Comparison of ENCODE assay signal across 8 cellular contexts in the genomic region with DNA sequence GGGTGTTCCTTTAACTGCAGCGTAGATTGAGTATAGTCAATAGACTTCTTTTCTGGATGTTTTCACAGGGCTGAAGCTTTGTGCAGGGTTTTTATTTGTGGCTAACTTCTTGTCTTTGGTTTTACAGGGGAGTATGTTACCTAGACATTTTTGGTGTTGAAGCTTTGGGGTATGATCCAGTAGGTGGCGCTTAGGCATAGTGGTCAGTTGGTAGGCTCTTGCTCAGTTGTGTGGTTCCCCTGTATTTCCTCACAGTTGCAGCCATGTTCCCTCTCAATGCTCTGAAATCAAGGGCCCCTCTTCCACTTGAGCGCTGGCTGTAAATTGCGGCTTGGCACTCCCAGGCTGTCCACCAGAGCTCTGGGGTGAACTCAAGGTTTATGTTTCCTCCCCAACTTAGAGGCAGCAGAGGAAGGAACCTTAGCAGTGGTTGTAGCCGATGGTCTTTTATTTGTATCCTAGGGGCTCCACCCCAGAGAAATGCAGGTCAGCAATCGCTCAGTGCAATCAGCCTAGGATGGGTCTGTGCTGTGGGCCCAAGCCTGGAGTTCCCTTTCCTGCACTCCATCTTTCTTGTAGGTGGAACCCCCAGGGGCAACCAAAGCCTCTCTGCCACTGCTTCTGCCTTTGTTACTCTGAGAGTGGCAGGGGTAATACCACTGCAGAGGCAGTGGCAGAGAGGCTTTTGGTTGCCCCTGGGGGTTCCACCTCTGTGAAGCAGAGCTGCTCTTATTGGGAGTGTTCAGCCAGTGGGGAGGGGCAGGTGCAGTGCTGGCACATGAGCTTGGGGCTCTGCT. TPM values are rescaled to one million over a fixed set of nuclear protein-coding genes. Genes with fewer than 3 reads are reported as not detected.
DNase-seq lines count a peak whose midpoint lies in the region; ATAC-seq and TF ChIP-seq lines count a peak whose summit lies in the region.

No MANE protein-coding gene starts in this region.

- no peak overlapping the region for H3K4me3 ChIP-seq in MG63

- H3K36me3 Mint-ChIP-seq in progenitor cell of endocrine pancreas (ENCODE audit: insufficient read depth): no peaks in the 10 kb centered on the region

- no peak overlapping the region for H3K4me3 Mint-ChIP-seq in progenitor cell of endocrine pancreas (ENCODE audit: low read depth)

- DNase-seq in SIG-M5 treated with dmso at 0.1 percent for 504 hours (lab: John Stamatoyannopoulos, UW; ENCODE audit: unreplicated experiment) (peak; percentile 71), SIG-M5 (lab: John Stamatoyannopoulos, UW) (no peak), MG63 (peak; percentile 31), foreskin keratinocyte (peak; percentile 37 to 78), progenitor cell of endocrine pancreas (ENCODE audit: low spot score, unreplicated experiment) (no peak), amniotic stem cell (lab: John Stamatoyannopoulos, UW) (no peak)
- DNase-seq in activated CD4-positive, alpha-beta T cell treated with anti-CD3 and anti-CD28 coated beads, Interleukin-2, amount 50 U/mL, for 1 hour: peak; percentile 22

- ATAC-seq in GM21825 (IDR thresholded peaks at IDR 0.05; ENCODE audit: unreplicated experiment) (peak; percentile 64), foreskin keratinocyte (peak; percentile 14)

- no peaks in the 10 kb centered on the region for H3K36me3 ChIP-seq in MG63

- peak overlapping the region; percentile 50 for H3K27ac ChIP-seq in foreskin keratinocyte

- no peak overlapping the region for H3K27ac Mint-ChIP-seq in progenitor cell of endocrine pancreas

- no peaks in the 10 kb centered on the region for H3K27me3 Mint-ChIP-seq in progenitor cell of endocrine pancreas

- peaks cover 3% of the 10 kb centered on the region; the same call in 1 of the 2 replicates for H3K9me3 ChIP-seq in MG63

- H3K4me1 ChIP-seq in foreskin keratinocyte: peaks cover 10% of the 10 kb centered on the region

- H3K4me1 Mint-ChIP-seq in progenitor cell of endocrine pancreas (ENCODE audit: low read depth): no peaks in the 10 kb centered on the region

- H3K9me3 Mint-ChIP-seq in progenitor cell of endocrine pancreas (ENCODE audit: low read depth): peaks cover 15% of the 10 kb centered on the region

- no peaks in the 10 kb centered on the region for H3K27me3 ChIP-seq in MG63
- no peaks in the 10 kb centered on the region for H3K27me3 ChIP-seq in foreskin keratinocyte

- TF ChIP-seq CTCF in foreskin keratinocyte (conservative IDR thresholded peaks at IDR 0.05) (peak; percentile 86), progenitor cell of endocrine pancreas (IDR thresholded peaks at IDR 0.05; ENCODE audit: unreplicated experiment) (peak; percentile 70)

RNA-seq across cellular contexts. Expression of a gene that starts 55.1 kb away (rescaled TPM):
- total RNA-seq in MG63 (2014; rRNA removed; shearing (Covaris generic); ENCODE audit: low replicate concordance): 30.9 and 49.8 TPM in 2 replicates
- 47.9 and 49.1 TPM in 2 replicates for total RNA-seq in foreskin keratinocyte
- 41.8 and 44.7 TPM in 2 replicates for polyA plus RNA-seq in foreskin keratinocyte
- 51.9 and 55.8 TPM in 2 replicates for total RNA-seq in progenitor cell of endocrine pancreas

Comparison
In these comparisons a context has a peak if more than half of its experiments do, and no peak if none do; other contexts are left out.
1. DNase-seq: peak in SIG-M5 treated with dmso at 0.1 percent for 504 hours (single experiment), MG63 (single experiment), activated CD4-positive, alpha-beta T cell treated with anti-CD3 and anti-CD28 coated beads, Interleukin-2, amount 50 U/mL, for 1 hour (single experiment) and foreskin keratinocyte (2 of 2); none in SIG-M5 (single experiment), progenitor cell of endocrine pancreas (single experiment) and amniotic stem cell (single experiment).